In genomic region chr1:27935721-27936120, GRCh38 we compare ENCODE assay signal across 15 cellular contexts. TPM values are rescaled to one million over a fixed set of nuclear protein-coding genes. Genes with fewer than 3 reads are reported as not detected.
DNase-seq lines count a peak whose midpoint lies in the region; TF ChIP-seq lines count a peak whose summit lies in the region.
"Had no signal": no experiment of that assay in that cellular context is flagged by ENCODE, and none has a peak within 500 bp of the region (broad histone marks: within the 10 kb centered on the region; RNA-seq: fewer than 3 reads in every experiment).

No MANE protein-coding gene starts in this region.

- H3K9ac ChIP-seq in iPS-18a (ENCODE audit: low read length): peak overlapping the region; percentile 73
- H3K9ac ChIP-seq in smooth muscle cell (ENCODE audit: low read depth): no peak overlapping the region

- no peaks in the 10 kb centered on the region for H4K20me1 ChIP-seq in smooth muscle cell (ENCODE audit: low read depth)

- H3K4me3 ChIP-seq in WERI-Rb-1 (ENCODE audit: low read depth, low read length): peak overlapping the region; percentile 54
- H3K4me3 ChIP-seq in iPS-18a (ENCODE audit: low read length): peak overlapping the region; percentile 70
- H3K4me3 ChIP-seq in smooth muscle cell: peak overlapping the region; percentile 27
- H3K4me3 ChIP-seq: uterus had no signal

- H3K79me2 ChIP-seq in smooth muscle cell (ENCODE audit: low read depth): no peaks in the 10 kb centered on the region

- H3K9me3 ChIP-seq in WERI-Rb-1 (ENCODE audit: severe bottlenecking): no peaks in the 10 kb centered on the region
- no peaks in the 10 kb centered on the region for H3K9me3 ChIP-seq in iPS-18a (ENCODE audit: control insufficient read depth, low read depth, low read length)
- no peaks in the 10 kb centered on the region for H3K9me3 ChIP-seq in smooth muscle cell (replicated peaks; ENCODE audit: low read depth)
- H3K9me3 ChIP-seq: uterus had no signal

- no peak for TF ChIP-seq CTCF in WERI-Rb-1 (IDR thresholded peaks at IDR 0.05; ENCODE audit: low read depth, low read length)
- TF ChIP-seq CTCF in smooth muscle cell (IDR thresholded peaks at IDR 0.05; ENCODE audit: borderline replicate concordance, insufficient read depth, poor library complexity, severe bottlenecking): no peak
- no peak for TF ChIP-seq CTCF in GM10266 (IDR thresholded peaks at IDR 0.05; ENCODE audit: control insufficient read depth, insufficient read depth, low read depth, missing control alignments)

- no peak overlapping the region for H3K4me2 ChIP-seq in smooth muscle cell

- no peaks in the 10 kb centered on the region for H3K36me3 ChIP-seq in WERI-Rb-1
- H3K36me3 ChIP-seq in iPS-18a (ENCODE audit: control insufficient read depth, low read depth, low read length): no peaks in the 10 kb centered on the region
- no peaks in the 10 kb centered on the region for H3K36me3 ChIP-seq in smooth muscle cell (ENCODE audit: low read depth)
- H3K36me3 ChIP-seq: uterus had no signal

- H3K4me1 ChIP-seq in iPS-18a (ENCODE audit: control insufficient read depth, low read depth, low read length) (peaks cover 21% of the 10 kb centered on the region), smooth muscle cell (ENCODE audit: low read depth) (peaks cover 7% of the 10 kb centered on the region)
- H3K4me1 ChIP-seq: uterus had no signal

- H3K27ac ChIP-seq in WERI-Rb-1: no peak overlapping the region
- H3K27ac ChIP-seq in iPS-18a (ENCODE audit: low read length): no peak overlapping the region
- H3K27ac ChIP-seq in smooth muscle cell (ENCODE audit: low read depth): no peak overlapping the region
- H3K27ac ChIP-seq: epithelial cell of prostate, uterus had no signal

- H3K27me3 ChIP-seq in WERI-Rb-1 (ENCODE audit: insufficient read depth, low read depth, severe bottlenecking) (no peaks in the 10 kb centered on the region), iPS-18a (ENCODE audit: control insufficient read depth, insufficient read depth, low read length) (peaks cover 4% of the 10 kb centered on the region), smooth muscle cell (ENCODE audit: low read depth) (peaks cover 19% of the 10 kb centered on the region)
- H3K27me3 ChIP-seq: uterus had no signal

- DNase-seq in NCI-H510A treated with DMSO at 0.1 percent for 48 hours (lab: John Stamatoyannopoulos, UW) (peak; percentile 44), NCI-H510A (lab: John Stamatoyannopoulos, UW) (no peak), WERI-Rb-1 (no peak), smooth muscle cell (lab: John Stamatoyannopoulos, UW; ENCODE audit: unreplicated experiment) (no peak), GM10266 (ENCODE audit: extremely low spot score) (no peak), SIG-M5 treated with dmso at 0.1 percent for 504 hours (lab: John Stamatoyannopoulos, UW; ENCODE audit: unreplicated experiment) (no peak), GDM1 (lab: John Stamatoyannopoulos, UW) (no peak)
- DNase-seq: activated T-cell treated with anti-CD3 and anti-CD28 coated beads, Interleukin-2, amount 50 U/mL, for 48 hours; natural killer cell; NCI-H774; uterus had no signal

- no peaks in the 10 kb centered on the region for H3F3A ChIP-seq in smooth muscle cell (ENCODE audit: low read depth)

- no peak overlapping the region for H2AFZ ChIP-seq in smooth muscle cell (ENCODE audit: low read depth)

- 66% methylated on average over 7 of the region's 8 CpGs for WGBS in smooth muscle cell (ENCODE audit: low lambda C conversion rate)

RNA-seq across cellular contexts. Expression of gene SMPDL3B, which starts 0.9 kb away (rescaled TPM):
- total RNA-seq in smooth muscle cell: 1.3 TPM in 1 of 2 replicates, not detected in the other
- 0.41 and 1.7 TPM in 2 replicates for polyA plus RNA-seq in smooth muscle cell

RNA-seq across cellular contexts. Expression of gene RPA2, which starts 21.3 kb away (rescaled TPM):
- 28.1 and 39.5 TPM in 2 replicates for total RNA-seq in smooth muscle cell
- 27.0 and 38.5 TPM in 2 replicates for polyA plus RNA-seq in smooth muscle cell

RNA-seq across cellular contexts. Expression of gene XKR8, which starts 24.1 kb away (rescaled TPM):
- total RNA-seq in smooth muscle cell: 10.7 and 11.6 TPM in 2 replicates
- 16.3 and 19.4 TPM in 2 replicates for polyA plus RNA-seq in smooth muscle cell
- total RNA-seq: H4, SK-MEL-5 had no signal
